ENCODE assay signal across 9 cellular contexts in the genomic region with DNA sequence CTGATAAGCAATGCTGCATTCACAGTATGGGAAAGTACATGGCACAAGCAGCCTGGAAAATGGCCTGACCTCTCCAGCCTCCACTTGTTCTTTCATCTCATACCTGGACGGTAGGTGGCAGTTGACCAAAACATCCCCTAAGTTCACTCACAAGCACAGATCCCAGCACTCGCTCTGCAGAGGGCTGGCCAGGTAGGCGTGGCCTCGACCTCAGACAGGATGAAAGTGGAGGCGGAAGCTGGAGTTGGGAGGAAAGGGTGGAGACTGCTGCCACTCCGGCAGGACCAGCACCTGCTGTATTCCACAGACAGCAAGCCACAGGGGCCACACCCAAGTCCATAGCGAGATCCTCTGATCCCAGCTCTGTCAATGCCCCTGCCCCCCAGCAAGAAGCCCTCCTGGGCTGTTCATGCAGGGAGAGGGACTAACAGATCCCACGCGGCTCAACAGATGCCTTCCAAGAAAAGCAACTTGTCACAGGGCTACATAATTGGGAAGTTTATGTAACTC.
A peak's percentile ranks its signal among the peaks of the same experiment; 100 is the strongest.
DNase-seq lines count a peak whose midpoint lies in the region; ATAC-seq and TF ChIP-seq lines count a peak whose summit lies in the region.
"Had no signal": no experiment of that assay in that cellular context is flagged by ENCODE, and none has a peak within 500 bp of the region (broad histone marks: within the 10 kb centered on the region; RNA-seq: fewer than 3 reads in every experiment).

No MANE protein-coding gene starts in this region.

- peak; percentile 60 for TF ChIP-seq CTCF in VCaP (conservative IDR thresholded peaks at IDR 0.05)

- no peak for ATAC-seq in GM19035 (IDR thresholded peaks at IDR 0.05; ENCODE audit: unreplicated experiment)

- H3K27ac ChIP-seq in VCaP, result peak overlapping the region; percentile 23; the same call in 1 of the 2 replicates
- H3K27ac ChIP-seq: BLaER1 had no signal

- peak; percentile 17 for DNase-seq in activated naive CD4-positive, alpha-beta T cell treated with Interleukin-2 at 50 U/mL for 16 hours
- no peak for DNase-seq in activated naive CD4-positive, alpha-beta T cell treated with anti-CD3 and anti-CD28 coated beads, Interleukin-2, amount 50 U/mL, for 16 hours
- DNase-seq in NCI-H128 (lab: John Stamatoyannopoulos, UW; ENCODE audit: unreplicated experiment), result peak; percentile 73
- DNase-seq in germinal center (ENCODE audit: low spot score), result peak; percentile 70
- DNase-seq in pons (ENCODE audit: low spot score), result peak; percentile 19
- DNase-seq in effector CD8-positive, alpha-beta T cell (lab: John Stamatoyannopoulos, UW), result no peak

Comparison
In these comparisons a context has a peak if more than half of its experiments do, and no peak if none do; other contexts are left out.
1. DNase-seq: peak in activated naive CD4-positive, alpha-beta T cell treated with Interleukin-2 at 50 U/mL for 16 hours (single experiment), NCI-H128 (single experiment), germinal center (single experiment) and pons (single experiment); none in activated naive CD4-positive, alpha-beta T cell treated with anti-CD3 and anti-CD28 coated beads, Interleukin-2, amount 50 U/mL, for 16 hours (single experiment) and effector CD8-positive, alpha-beta T cell (single experiment).